In the genomic region with DNA sequence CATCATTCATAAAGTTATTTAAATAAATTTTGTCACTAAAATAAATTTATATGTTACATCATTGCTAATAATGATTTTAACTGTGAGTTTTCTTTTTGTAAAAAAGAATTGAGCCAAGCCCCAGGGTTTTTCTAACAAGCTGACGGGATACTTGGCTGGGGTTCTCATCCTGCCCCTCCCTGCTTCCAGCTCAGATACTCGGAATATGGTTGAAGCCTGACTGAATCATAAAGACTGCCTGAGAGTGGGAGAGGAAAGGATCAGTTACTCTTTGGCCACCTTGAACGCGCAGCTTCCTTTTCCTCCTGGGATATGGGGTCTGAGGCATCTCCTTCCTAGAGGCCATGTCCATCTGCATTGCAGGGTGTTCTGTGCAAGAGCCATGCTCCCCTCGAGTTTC, we compare ENCODE assay signal across 18 cellular contexts.
DNase-seq lines count a peak whose midpoint lies in the region; ATAC-seq and TF ChIP-seq lines count a peak whose summit lies in the region.
"Had no signal": no experiment of that assay in that cellular context is flagged by ENCODE, and none has a peak within 500 bp of the region (broad histone marks: within the 10 kb centered on the region; RNA-seq: fewer than 3 reads in every experiment).

No MANE protein-coding gene starts in this region.

- H4K8ac ChIP-seq in trophoblast cell (ENCODE audit: low read depth, low read length), result no peak overlapping the region

- TF ChIP-seq POLR2A in transverse colon (IDR thresholded peaks at IDR 0.05), result no peak

- H3K27ac ChIP-seq in HEK293 (ENCODE audit: extremely low read depth, low read depth, low read length) (no peak overlapping the region), foreskin keratinocyte (no peak overlapping the region), transverse colon (no peak overlapping the region), trophoblast cell (ENCODE audit: low read depth, low read length) (no peak overlapping the region)

- H2BK12ac ChIP-seq in trophoblast cell (ENCODE audit: low read length), result no peak overlapping the region

- peak; percentile 25 for ATAC-seq in foreskin keratinocyte
- ATAC-seq in sciatic nerve, result peak; percentile 61

- no peaks in the 10 kb centered on the region for H3K27me3 ChIP-seq in foreskin keratinocyte
- no peaks in the 10 kb centered on the region for H3K27me3 ChIP-seq in transverse colon
- H3K27me3 ChIP-seq in trophoblast cell (ENCODE audit: insufficient read depth, low read length), result no peaks in the 10 kb centered on the region

- no peak overlapping the region for H3K23ac ChIP-seq in trophoblast cell (ENCODE audit: low read length)

- H3K36me3 ChIP-seq in HEK293 (ENCODE audit: control insufficient read depth in 2 of 2, insufficient read depth in 1 of 2, low read length in 2 of 2) (peaks cover 0 to 3% of the 10 kb centered on the region in 2 experiments; a peak in 1 of 3 replicates), transverse colon (no peaks in the 10 kb centered on the region), trophoblast cell (ENCODE audit: control insufficient read depth in 1 of 2, insufficient read depth in 2 of 2, low read length in 2 of 2) (peaks cover 7% of the 10 kb centered on the region in 2 experiments)

- H3K9ac ChIP-seq in trophoblast cell (ENCODE audit: low read length), result no peak overlapping the region

- H3K4me2 ChIP-seq in trophoblast cell (ENCODE audit: low read length), result no peak overlapping the region

- no peak overlapping the region for H2AFZ ChIP-seq in trophoblast cell (ENCODE audit: insufficient read depth, low read length, poor library complexity)

- no peak overlapping the region for H2AK5ac ChIP-seq in trophoblast cell (ENCODE audit: low read length)

- no peak overlapping the region for H2BK120ac ChIP-seq in trophoblast cell (ENCODE audit: insufficient read depth, low read length, poor library complexity)

- POLR2A ChIA-PET in HEK293 (lab: Yijun Ruan, JAX), result no interaction called here

- no peak for TF ChIP-seq CTCF in HEK293 (tag by site-specific recombination; IDR thresholded peaks at IDR 0.05)
- TF ChIP-seq CTCF in foreskin keratinocyte (conservative IDR thresholded peaks at IDR 0.05), result no peak
- no peak for TF ChIP-seq CTCF in transverse colon (IDR thresholded peaks at IDR 0.05)

- WGBS in transverse colon (ENCODE audit: low coverage in 1 of 2), 2 donors, result 77 to 100% methylated on average over 1 to 5 of the region's 5 CpGs
- no CpG with 5 or more reads among the region's 5 CpGs for WGBS in trophoblast cell (ENCODE audit: extremely low coverage, insufficient coverage, insufficient read length)

- no peak overlapping the region for H3K14ac ChIP-seq in trophoblast cell (ENCODE audit: low read length)

- H3K9me3 ChIP-seq in HEK293 (ENCODE audit: control insufficient read depth, insufficient read depth, low read depth, low read length), result no peaks in the 10 kb centered on the region
- no peaks in the 10 kb centered on the region for H3K9me3 ChIP-seq in transverse colon
- H3K9me3 ChIP-seq in trophoblast cell (ENCODE audit: insufficient read depth, low read depth, low read length), result no peaks in the 10 kb centered on the region
- H3K9me3 ChIP-seq: Caco-2 had no signal

- CTCF ChIA-PET in HEK293 (lab: Yijun Ruan, JAX), result interaction anchor here (1.9 kb wide), 1 partner anchor 35 kb away, joined by 9 read pairs; no protein-coding TSS in a partner anchor

- H3K18ac ChIP-seq in trophoblast cell (ENCODE audit: low read length), result no peak overlapping the region

- H2BK5ac ChIP-seq in trophoblast cell (ENCODE audit: low read depth, low read length, poor library complexity), result no peak overlapping the region

- H3K4me3 ChIP-seq in HEK293 (ENCODE audit: low read depth, low read length) (no peak overlapping the region), transverse colon (no peak overlapping the region), trophoblast cell (ENCODE audit: low read depth, low read length) (no peak overlapping the region)

- no peaks in the 10 kb centered on the region for H3K79me2 ChIP-seq in trophoblast cell (ENCODE audit: control insufficient read depth, insufficient read depth, low read length, poor library complexity)

- in situ Hi-C loops in transverse colon (cut with MboI; ENCODE audit: low pct_ligation_motif_present in 1 of 4, low pct_unique_long_range_greater_than_20kb in 1 of 4, low sequenced_read_pairs in 3 of 4), result no loop called here

- H4K91ac ChIP-seq in trophoblast cell (ENCODE audit: low read depth, low read length), result no peak overlapping the region

- DNase-seq in astrocyte of the hippocampus (ENCODE audit: low read depth, low spot score) (peak; percentile 31), foreskin keratinocyte (peak; percentile 1 to 25), sciatic nerve (ENCODE audit: low spot score) (peak; percentile 38), occipital lobe (lab: John Stamatoyannopoulos, UW) (no peak), transverse colon (no peak), trophoblast cell (no peak)
- DNase-seq: ACHN, Caco-2, DMS153, EL, H7, NCI-H1417, NCI-H1930, NCI-H2171, NCI-H446, NCI-H69, SHP77 treated with DMSO at 0.1 percent for 48 hours had no signal

- H3K4me1 ChIP-seq in HEK293 (ENCODE audit: control insufficient read depth, insufficient read depth, low read length) (no peaks in the 10 kb centered on the region), foreskin keratinocyte (no peaks in the 10 kb centered on the region), transverse colon (no peaks in the 10 kb centered on the region), trophoblast cell (ENCODE audit: control insufficient read depth in 1 of 2, insufficient read depth in 2 of 2, low read length in 2 of 2) (no peaks in the 10 kb centered on the region)
- H3K4me1 ChIP-seq: Caco-2 had no signal

- intact Hi-C loops in sciatic nerve (cut with DNase I) (no loop called here), transverse colon (cut with DNase I; ENCODE audit: low total_unique reads) (no loop called here)

- no peaks in the 10 kb centered on the region for H3K79me1 ChIP-seq in trophoblast cell (ENCODE audit: low read length)

- no peak overlapping the region for H4K12ac ChIP-seq in trophoblast cell (ENCODE audit: low read depth, low read length)

- no peak for TF ChIP-seq EP300 in transverse colon (IDR thresholded peaks at IDR 0.05; ENCODE audit: low read depth)

- no peak overlapping the region for H3K4ac ChIP-seq in trophoblast cell (ENCODE audit: low read depth, low read length)

TF ChIP-seq in HEK293, 187 proteins besides CTCF, POLR2A, EP300 and RAD21:
- TF ChIP-seq ZNF23 (tag by site-specific recombination; IDR thresholded peaks at IDR 0.05; ENCODE audit: borderline replicate concordance) (no peak), ZBTB7A (tag by site-specific recombination; IDR thresholded peaks at IDR 0.05; ENCODE audit: low read depth) (no peak), ATF2 (tag by site-specific recombination; IDR thresholded peaks at IDR 0.05; ENCODE audit: low read depth) (0 out of 2 replicates have a peak, but pooled peaks have one; percentile 5)

Comparison
In these comparisons a context has a peak if more than half of its experiments do, and no peak if none do; other contexts are left out.
1. DNase-seq: peak in astrocyte of the hippocampus (single experiment), foreskin keratinocyte (2 of 2) and sciatic nerve (single experiment); none in occipital lobe (single experiment), transverse colon (single experiment) and trophoblast cell (0 of 2).